1 cellular context compared by ENCODE assay signal in genomic region chr3:16309558-16309957, GRCh38.
TF ChIP-seq lines count a peak whose summit lies in the region.

No MANE protein-coding gene starts in this region.

TF ChIP-seq in K562, 482 proteins besides CTCF, POLR2A, EP300 and RAD21 (continued from another document and continues in another):
- no peak for TF ChIP-seq HMGXB4 (CRISPR knock-in tag; IDR thresholded peaks at IDR 0.05)
- no peak for TF ChIP-seq PHB2 (IDR thresholded peaks at IDR 0.05; ENCODE audit: low read depth)
- TF ChIP-seq FOXM1 (IDR thresholded peaks at IDR 0.05; ENCODE audit: low read depth): peak; percentile 43; the same call in 1 of the 2 replicates
- no peak for TF ChIP-seq FOXM1 (CRISPR knock-in tag; IDR thresholded peaks at IDR 0.05; ENCODE audit: low read depth)
- TF ChIP-seq MTA3 (IDR thresholded peaks at IDR 0.05; ENCODE audit: borderline replicate concordance): 0 out of 2 replicates have a peak, but pooled peaks have one; percentile 31
- TF ChIP-seq NBN (IDR thresholded peaks at IDR 0.05; ENCODE audit: low read depth): peak; percentile 89
- no peak for TF ChIP-seq ZBTB40 (IDR thresholded peaks at IDR 0.05)
- no peak for TF ChIP-seq ZBTB40 (CRISPR knock-in tag; IDR thresholded peaks at IDR 0.05)
- TF ChIP-seq LCOR (CRISPR knock-in tag; IDR thresholded peaks at IDR 0.05): no peak
- peak; percentile 95 for TF ChIP-seq JUN (IDR thresholded peaks at IDR 0.05; ENCODE audit: borderline replicate concordance, low read depth, low read length)
- no peak for TF ChIP-seq JUN (CRISPR knock-in tag; IDR thresholded peaks at IDR 0.05; ENCODE audit: borderline replicate concordance)
- TF ChIP-seq NR2C1 (IDR thresholded peaks at IDR 0.05): no peak
- no peak for TF ChIP-seq NR2C1 (tag; IDR thresholded peaks at IDR 0.05)
- no peak for TF ChIP-seq NFIC (IDR thresholded peaks at IDR 0.05)
- TF ChIP-seq TFAP4 (CRISPR knock-in tag; IDR thresholded peaks at IDR 0.05; ENCODE audit: borderline replicate concordance): no peak
- no peak for TF ChIP-seq ZNF717 (CRISPR knock-in tag; IDR thresholded peaks at IDR 0.05)
- no peak for TF ChIP-seq PRDM10 (IDR thresholded peaks at IDR 0.05; ENCODE audit: partially characterized antibody)
- TF ChIP-seq ZKSCAN1 (IDR thresholded peaks at IDR 0.05; ENCODE audit: low read depth, low read length): no peak
- TF ChIP-seq, protein P1, sequence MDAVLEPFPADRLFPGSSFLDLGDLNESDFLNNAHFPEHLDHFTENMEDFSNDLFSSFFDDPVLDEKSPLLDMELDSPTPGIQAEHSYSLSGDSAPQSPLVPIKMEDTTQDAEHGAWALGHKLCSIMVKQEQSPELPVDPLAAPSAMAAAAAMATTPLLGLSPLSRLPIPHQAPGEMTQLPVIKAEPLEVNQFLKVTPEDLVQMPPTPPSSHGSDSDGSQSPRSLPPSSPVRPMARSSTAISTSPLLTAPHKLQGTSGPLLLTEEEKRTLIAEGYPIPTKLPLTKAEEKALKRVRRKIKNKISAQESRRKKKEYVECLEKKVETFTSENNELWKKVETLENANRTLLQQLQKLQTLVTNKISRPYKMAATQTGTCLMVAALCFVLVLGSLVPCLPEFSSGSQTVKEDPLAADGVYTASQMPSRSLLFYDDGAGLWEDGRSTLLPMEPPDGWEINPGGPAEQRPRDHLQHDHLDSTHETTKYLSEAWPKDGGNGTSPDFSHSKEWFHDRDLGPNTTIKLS (IDR thresholded peaks at IDR 0.05; ENCODE audit: borderline replicate concordance, low read depth): no peak
- TF ChIP-seq ESRRA (IDR thresholded peaks at IDR 0.05; ENCODE audit: borderline replicate concordance, low read depth): no peak
- no peak for TF ChIP-seq NR0B1 (IDR thresholded peaks at IDR 0.05; ENCODE audit: partially characterized antibody)
- no peak for TF ChIP-seq BHLHE40 (IDR thresholded peaks at IDR 0.05; ENCODE audit: low read length)
- TF ChIP-seq, protein P2, sequence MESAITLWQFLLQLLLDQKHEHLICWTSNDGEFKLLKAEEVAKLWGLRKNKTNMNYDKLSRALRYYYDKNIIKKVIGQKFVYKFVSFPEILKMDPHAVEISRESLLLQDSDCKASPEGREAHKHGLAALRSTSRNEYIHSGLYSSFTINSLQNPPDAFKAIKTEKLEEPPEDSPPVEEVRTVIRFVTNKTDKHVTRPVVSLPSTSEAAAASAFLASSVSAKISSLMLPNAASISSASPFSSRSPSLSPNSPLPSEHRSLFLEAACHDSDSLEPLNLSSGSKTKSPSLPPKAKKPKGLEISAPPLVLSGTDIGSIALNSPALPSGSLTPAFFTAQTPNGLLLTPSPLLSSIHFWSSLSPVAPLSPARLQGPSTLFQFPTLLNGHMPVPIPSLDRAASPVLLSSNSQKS (CRISPR knock-in tag; IDR thresholded peaks at IDR 0.05): no peak
- TF ChIP-seq CHD1 (IDR thresholded peaks at IDR 0.05; ENCODE audit: low read length): no peak
- no peak for TF ChIP-seq NR2C2 (CRISPR knock-in tag; IDR thresholded peaks at IDR 0.05)
- TF ChIP-seq NR2C2 (tag; IDR thresholded peaks at IDR 0.05): no peak
- TF ChIP-seq SMAD2 (IDR thresholded peaks at IDR 0.05; ENCODE audit: low read depth, low read length): no peak
- TF ChIP-seq DEAF1 (CRISPR knock-in tag; IDR thresholded peaks at IDR 0.05): no peak
- no peak for TF ChIP-seq HMG20B (CRISPR knock-in tag; IDR thresholded peaks at IDR 0.05)
- TF ChIP-seq ZNF316 (IDR thresholded peaks at IDR 0.05): no peak
- TF ChIP-seq ZNF124 (CRISPR knock-in tag; IDR thresholded peaks at IDR 0.05): no peak
